Comparison of ENCODE assay signal across 10 cellular contexts in the genomic region with DNA sequence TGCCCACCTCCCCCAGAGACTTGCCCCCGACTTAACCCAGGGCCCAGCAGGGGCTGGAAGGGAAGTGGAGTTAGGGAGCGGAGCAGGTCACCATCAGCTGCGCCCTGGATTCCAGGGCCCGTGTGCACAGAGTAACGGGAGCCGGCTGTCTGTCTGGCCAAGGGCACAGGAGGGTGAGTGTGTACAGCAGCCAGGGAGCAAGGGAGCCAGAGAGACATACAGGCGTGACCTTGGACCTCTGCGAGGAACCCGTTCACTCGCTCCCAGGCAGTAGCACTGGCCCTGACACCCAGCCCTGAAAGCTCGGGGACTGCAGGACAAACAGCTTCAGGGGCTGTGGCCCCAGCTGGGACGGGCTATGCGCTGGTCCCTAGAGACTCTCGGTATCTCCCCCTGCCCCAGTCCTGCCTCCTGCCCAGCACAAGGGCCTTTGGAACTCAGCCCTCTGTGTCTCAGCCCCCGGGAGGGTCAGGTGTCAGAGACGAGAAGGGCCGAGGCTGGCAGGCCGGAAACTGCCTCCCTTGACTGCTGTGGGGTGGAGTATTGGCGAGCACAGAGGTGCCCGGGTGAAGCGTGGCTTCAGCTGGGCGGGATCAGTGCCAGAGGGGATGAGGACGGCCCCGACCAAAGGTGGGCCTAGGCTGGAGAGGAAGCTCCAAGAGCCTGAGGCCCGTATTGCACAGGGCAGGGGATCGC. TPM values are rescaled to one million over a fixed set of nuclear protein-coding genes. Genes with fewer than 3 reads are reported as not detected.
"Had no signal": no experiment of that assay in that cellular context is flagged by ENCODE, and none has a peak within 500 bp of the region (broad histone marks: within the 10 kb centered on the region; RNA-seq: fewer than 3 reads in every experiment).

No MANE protein-coding gene starts in this region.

RNA-seq across cellular contexts. Expression of gene ALPP, which starts 46.2 kb away (rescaled TPM):
- total RNA-seq: activated T-cell treated with anti-CD3 and anti-CD28 coated beads, Interleukin-2, amount 50 U/mL, for 72 hours; breast epithelium; endothelial cell of umbilical vein; esophagus mucosa; mammary epithelial cell; osteocyte; right atrium auricular region; stomach; temporal lobe had no signal
- polyA plus RNA-seq: endothelial cell of umbilical vein, SK-N-SH, stomach had no signal
